ENCODE assay signal across 8 cellular contexts in the genomic region with DNA sequence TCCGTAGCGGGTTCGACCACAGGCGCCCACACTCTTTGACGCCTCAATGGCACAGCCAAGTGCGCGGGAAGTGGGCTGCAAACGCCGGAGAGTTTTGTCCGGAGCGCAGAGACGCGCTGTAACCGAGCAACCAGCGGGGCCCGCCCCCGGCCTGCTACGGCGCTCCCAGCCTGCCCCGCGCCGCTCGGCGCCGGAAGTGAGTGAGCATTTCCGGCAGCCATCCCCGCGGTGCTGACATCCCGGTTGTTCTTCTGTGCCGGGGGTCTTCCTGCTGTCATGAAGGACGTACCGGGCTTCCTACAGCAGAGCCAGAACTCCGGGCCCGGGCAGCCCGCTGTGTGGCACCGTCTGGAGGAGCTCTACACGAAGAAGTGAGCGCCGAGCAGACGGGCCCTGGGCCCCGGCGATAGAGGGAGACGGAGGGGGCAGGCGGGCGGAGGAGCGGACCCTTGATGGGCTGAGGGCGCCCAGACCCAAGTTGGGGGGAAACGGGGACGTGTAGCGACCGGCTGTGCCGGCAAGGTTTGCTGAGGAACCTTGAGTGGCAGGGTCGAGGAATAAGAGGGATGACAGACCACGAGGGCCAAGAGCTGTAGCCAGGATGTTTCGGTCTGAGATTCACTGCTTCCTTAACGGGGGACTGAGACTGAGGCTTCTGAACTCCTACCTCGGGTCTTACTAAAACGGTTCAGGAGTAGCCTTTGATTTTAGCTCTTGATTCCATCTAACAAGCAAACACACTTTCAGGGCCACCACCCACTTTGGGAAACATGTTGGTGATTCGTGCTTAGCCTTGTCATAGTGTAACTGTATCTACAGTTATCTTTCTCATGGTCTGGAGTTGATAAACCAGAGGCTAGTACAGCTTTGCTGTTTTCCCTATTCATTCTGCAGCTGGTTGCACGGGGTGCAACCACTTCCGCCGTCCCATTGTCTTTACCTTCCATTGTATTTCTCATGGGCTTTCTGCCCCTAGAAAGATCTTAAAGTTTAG. TPM values are rescaled to one million over a fixed set of nuclear protein-coding genes. Genes with fewer than 3 reads are reported as not detected.
A peak's percentile ranks its signal among the peaks of the same experiment; 100 is the strongest.
DNase-seq lines count a peak whose midpoint lies in the region; ATAC-seq and TF ChIP-seq lines count a peak whose summit lies in the region.

Gene PSMD13, plus strand, starts transcription at position 203 of the 994 bp plus-strand sequence. Its CDS starts 74 bp downstream, at position 277.

- H3K4me1 ChIP-seq in suprapubic skin, result peaks cover 22% of the 10 kb centered on the region

- no peaks in the 10 kb centered on the region for H3K9me3 ChIP-seq in suprapubic skin

- TF ChIP-seq EP300 in suprapubic skin (IDR thresholded peaks at IDR 0.05), result no peak

- peaks cover 26% of the 10 kb centered on the region for H3K36me3 ChIP-seq in suprapubic skin

- H3K4me1 Mint-ChIP-seq in activated naive CD4-positive, alpha-beta T cell treated with anti-CD3 and anti-CD28 coated beads, Interleukin-2, amount 10 ng/mL, durations not matched to agents 7 days and 5 days, result peaks cover 44% of the 10 kb centered on the region

- peak; percentile 72 for ATAC-seq in GM21786 (IDR thresholded peaks at IDR 0.05; ENCODE audit: unreplicated experiment)

- no peaks in the 10 kb centered on the region for H3K27me3 Mint-ChIP-seq in activated naive CD4-positive, alpha-beta T cell treated with anti-CD3 and anti-CD28 coated beads, Interleukin-2, amount 10 ng/mL, durations not matched to agents 7 days and 5 days

- no peaks in the 10 kb centered on the region for H3K9me3 Mint-ChIP-seq in activated naive CD4-positive, alpha-beta T cell treated with anti-CD3 and anti-CD28 coated beads, Interleukin-2, amount 10 ng/mL, durations not matched to agents 7 days and 5 days

- DNase-seq in EL, result peak; percentile 86
- peak; percentile 77 for DNase-seq in LHCN-M2 (ENCODE audit: low read depth)
- DNase-seq in SK-N-DZ (ENCODE audit: low spot score), result peak; percentile 79
- DNase-seq in activated naive CD4-positive, alpha-beta T cell treated with anti-CD3 and anti-CD28 coated beads, Interleukin-2, amount 10 ng/mL, durations not matched to agents 7 days and 5 days, result peak; percentile 92
- peak; percentile 79 for DNase-seq in globus pallidus (ENCODE audit: low spot score)
- peak in 54 of 56 donors; percentile 28 to 89 (median 78) for DNase-seq in nucleus accumbens (lab: John Stamatoyannopoulos, UW)
- peak; percentile 90 to 91 for DNase-seq in suprapubic skin (ENCODE audit: low spot score in 2 of 2)

- H3K4me3 ChIP-seq in suprapubic skin, result peak within 1 kb of the TSS; percentile 82

- peaks cover 21% of the 10 kb centered on the region for H3K36me3 Mint-ChIP-seq in activated naive CD4-positive, alpha-beta T cell treated with anti-CD3 and anti-CD28 coated beads, Interleukin-2, amount 10 ng/mL, durations not matched to agents 7 days and 5 days

- 4% methylated on average over 23 of the region's 62 CpGs for WGBS in suprapubic skin

- peak within 1 kb of the TSS; percentile 98 for H3K27ac Mint-ChIP-seq in activated naive CD4-positive, alpha-beta T cell treated with anti-CD3 and anti-CD28 coated beads, Interleukin-2, amount 10 ng/mL, durations not matched to agents 7 days and 5 days

- H3K27ac ChIP-seq in suprapubic skin, result peak within 1 kb of the TSS; percentile 92

- H3K4me3 Mint-ChIP-seq in activated naive CD4-positive, alpha-beta T cell treated with anti-CD3 and anti-CD28 coated beads, Interleukin-2, amount 10 ng/mL, durations not matched to agents 7 days and 5 days, result peak within 1 kb of the TSS; percentile 94

- no peak for TF ChIP-seq CTCF in suprapubic skin (IDR thresholded peaks at IDR 0.05)

- H3K27me3 ChIP-seq in suprapubic skin, result no peaks in the 10 kb centered on the region

- CTCF ChIA-PET in activated naive CD4-positive, alpha-beta T cell treated with anti-CD3 and anti-CD28 coated beads, Interleukin-2, amount 10 ng/mL, durations not matched to agents 7 days and 5 days (lab: Charles Lee), result interaction anchor here (0.6 to 2.0 kb wide), 5 partner anchors 13 to 363 kb away, joined by 3 to 24 read pairs (median 3); partner anchors contain the start of genes BET1L and RIC8A

- TF ChIP-seq POLR2A in suprapubic skin (IDR thresholded peaks at IDR 0.05), result peak in 1 of 2 donors; percentile 67

RNA-seq across cellular contexts. Expression of gene PSMD13, which starts in this region (rescaled TPM):
- total RNA-seq in LHCN-M2 (2014; rRNA removed) (122 and 135 TPM in 2 replicates), suprapubic skin (10 to 100 TPM; 70.3 to 97.8 (median 87.3) TPM)
- polyA plus RNA-seq in LHCN-M2 (2012), result 171 TPM
- polyA plus RNA-seq in SK-N-DZ (2014; cell fraction: cytosol; rRNA removed), result 165 and 194 TPM in 2 replicates
- 137 and 154 TPM in 2 replicates for polyA plus RNA-seq in SK-N-DZ (2014; cell fraction: nucleus; rRNA removed)

Comparison
In these comparisons a context has a peak if more than half of its experiments do, and no peak if none do; other contexts are left out.
1. Peak in every context shown above with its lines: DNase-seq, ATAC-seq, H3K4me3 ChIP-seq and H3K27ac ChIP-seq.